ENCODE assay signal across 12 cellular contexts in the genomic region with DNA sequence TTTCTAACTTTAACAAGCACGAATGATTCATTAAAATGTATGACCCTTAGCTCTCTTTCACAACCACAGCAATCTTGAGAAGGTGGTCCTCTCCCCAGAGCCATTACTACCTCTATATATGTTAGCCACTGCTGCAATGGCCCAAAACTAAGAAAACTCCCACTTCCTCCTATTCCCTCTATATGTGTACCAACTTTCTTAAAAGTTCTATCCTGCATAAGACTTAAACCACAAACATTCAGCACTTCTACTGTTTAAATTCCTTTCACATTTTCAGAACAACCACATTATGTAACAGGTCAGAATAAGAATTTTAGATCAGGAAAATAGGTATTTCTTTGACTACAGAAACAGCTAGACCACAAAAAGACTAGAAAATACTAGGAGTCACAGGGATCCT. TPM values are rescaled to one million over a fixed set of nuclear protein-coding genes. Genes with fewer than 3 reads are reported as not detected.
DNase-seq lines count a peak whose midpoint lies in the region; ATAC-seq and TF ChIP-seq lines count a peak whose summit lies in the region.
"Had no signal": no experiment of that assay in that cellular context is flagged by ENCODE, and none has a peak within 500 bp of the region (broad histone marks: within the 10 kb centered on the region; RNA-seq: fewer than 3 reads in every experiment).

No MANE protein-coding gene starts in this region.

- H3F3A ChIP-seq in MM.1S (ENCODE audit: insufficient read depth, low read length), result no peaks in the 10 kb centered on the region

- peaks cover 16% of the 10 kb centered on the region for H3K36me3 Mint-ChIP-seq in activated CD4-positive, alpha-beta T cell treated with anti-CD3 and anti-CD28 coated beads, Interleukin-2, amount 10 ng/mL, durations not matched to agents 24 days and 14 days (ENCODE audit: low read depth)
- peaks cover 26% of the 10 kb centered on the region for H3K36me3 Mint-ChIP-seq in activated naive CD8-positive, alpha-beta T cell treated with anti-CD3 and anti-CD28 coated beads, Interleukin-2, amount 10 ng/mL, durations not matched to agents 7 days and 5 days

- no peaks in the 10 kb centered on the region for H3K27me3 Mint-ChIP-seq in activated CD4-positive, alpha-beta T cell treated with anti-CD3 and anti-CD28 coated beads, Interleukin-2, amount 10 ng/mL, durations not matched to agents 24 days and 14 days
- H3K27me3 Mint-ChIP-seq in activated naive CD8-positive, alpha-beta T cell treated with anti-CD3 and anti-CD28 coated beads, Interleukin-2, amount 10 ng/mL, durations not matched to agents 7 days and 5 days, result no peaks in the 10 kb centered on the region

- no peaks in the 10 kb centered on the region for H3K9me2 ChIP-seq in MM.1S (replicated peaks; ENCODE audit: insufficient read depth, low read length)

- peak overlapping the region; percentile 16 for H3K4me3 Mint-ChIP-seq in activated CD4-positive, alpha-beta T cell treated with anti-CD3 and anti-CD28 coated beads, Interleukin-2, amount 10 ng/mL, durations not matched to agents 24 days and 14 days
- H3K4me3 Mint-ChIP-seq in activated naive CD8-positive, alpha-beta T cell treated with anti-CD3 and anti-CD28 coated beads, Interleukin-2, amount 10 ng/mL, durations not matched to agents 7 days and 5 days, result peak overlapping the region; percentile 63

- H3K27ac ChIP-seq in MM.1S (ENCODE audit: low read length) (no peak overlapping the region), psoas muscle (no peak overlapping the region)
- H3K27ac ChIP-seq in effector memory CD4-positive, alpha-beta T cell (ENCODE audit: insufficient read depth, low read length, poor library complexity, severe bottlenecking), result no peak overlapping the region
- H3K27ac ChIP-seq: gastrocnemius medialis had no signal

- H2AFZ ChIP-seq in MM.1S (ENCODE audit: low read length), result no peak overlapping the region

- H3K36me3 ChIP-seq in MM.1S (replicated peaks; ENCODE audit: insufficient read depth, low read length), result peaks cover 3% of the 10 kb centered on the region; the same call in 1 of the 2 replicates
- peaks cover 0 to 14% of the 10 kb centered on the region in 2 donors for H3K36me3 ChIP-seq in psoas muscle (ENCODE audit: insufficient read depth in 1 of 2, low read depth in 1 of 2)
- peaks cover 2% of the 10 kb centered on the region for H3K36me3 ChIP-seq in effector memory CD4-positive, alpha-beta T cell (ENCODE audit: control insufficient read depth, insufficient read depth, low read length)

- no peak overlapping the region for H3K9ac ChIP-seq in MM.1S (ENCODE audit: low read length)

- no peaks in the 10 kb centered on the region for H3K9me3 Mint-ChIP-seq in activated CD4-positive, alpha-beta T cell treated with anti-CD3 and anti-CD28 coated beads, Interleukin-2, amount 10 ng/mL, durations not matched to agents 24 days and 14 days
- no peaks in the 10 kb centered on the region for H3K9me3 Mint-ChIP-seq in activated naive CD8-positive, alpha-beta T cell treated with anti-CD3 and anti-CD28 coated beads, Interleukin-2, amount 10 ng/mL, durations not matched to agents 7 days and 5 days

- DNase-seq in activated CD4-positive, alpha-beta T cell treated with anti-CD3 and anti-CD28 coated beads, Interleukin-2, amount 10 ng/mL, durations not matched to agents 24 days and 14 days, result no peak
- DNase-seq in activated CD4-positive, alpha-beta T cell treated with anti-CD3 and anti-CD28 coated beads, Interleukin-2, amount 50 U/mL, for 48 hours, result no peak
- DNase-seq in HS-5 (ENCODE audit: low read depth) (peak; percentile 47), renal cortical epithelial cell (ENCODE audit: low read depth) (peak; percentile 85), MM.1S (no peak), psoas muscle (no peak)
- DNase-seq in activated naive CD8-positive, alpha-beta T cell treated with anti-CD3 and anti-CD28 coated beads, Interleukin-2, amount 10 ng/mL, durations not matched to agents 7 days and 5 days, result no peak
- DNase-seq in effector memory CD4-positive, alpha-beta T cell, result no peak
- DNase-seq: gastrocnemius medialis, mesendoderm, NCI-H1092 treated with DMSO at 0.1 percent for 48 hours had no signal

- intact Hi-C loops in activated CD4-positive, alpha-beta T cell treated with anti-CD3 and anti-CD28 coated beads, Interleukin-2, amount 10 ng/mL, durations not matched to agents 24 days and 14 days (cut with micrococcal nuclease), result loop anchor here (1.0 to 5.0 kb wide), 3 partner anchors 35 to 155 kb away; a partner anchor contains a TSS
- intact Hi-C loops in psoas muscle (cut with DNase I), result loop anchor here in 1 of 2 donors (5.0 kb wide), 1 partner anchor 35 kb away; a partner anchor contains a TSS

- H3K4me3 ChIP-seq in MM.1S (ENCODE audit: low read length), result no peak overlapping the region
- no peak overlapping the region for H3K4me3 ChIP-seq in psoas muscle
- no peak overlapping the region for H3K4me3 ChIP-seq in effector memory CD4-positive, alpha-beta T cell (ENCODE audit: insufficient read depth, low read depth, low read length, poor library complexity, severe bottlenecking)
- H3K4me3 ChIP-seq: gastrocnemius medialis had no signal

- TF ChIP-seq CTCF in MM.1S (IDR thresholded peaks at IDR 0.05; ENCODE audit: low read length) (no peak), psoas muscle (IDR thresholded peaks at IDR 0.05) (no peak)

- H3K4me1 ChIP-seq in MM.1S (ENCODE audit: low read length) (no peaks in the 10 kb centered on the region), psoas muscle (peaks cover 50% of the 10 kb centered on the region)
- H3K4me1 ChIP-seq in effector memory CD4-positive, alpha-beta T cell (ENCODE audit: control insufficient read depth, insufficient read depth, low read length, poor library complexity, severe bottlenecking), result peaks cover 8% of the 10 kb centered on the region

- H3K4me2 ChIP-seq in MM.1S (ENCODE audit: low read depth, low read length), result no peak overlapping the region

- peaks cover 64% of the 10 kb centered on the region for H3K79me2 ChIP-seq in MM.1S (ENCODE audit: low read length)

- peaks cover 6% of the 10 kb centered on the region; the same call in 1 of the 2 replicates for H4K20me1 ChIP-seq in MM.1S (ENCODE audit: insufficient read depth, low read length)

- no peak for ATAC-seq in activated naive CD8-positive, alpha-beta T cell treated with anti-CD3 and anti-CD28 coated beads, Interleukin-2, amount 10 ng/mL, durations not matched to agents 7 days and 5 days (ENCODE audit: low read depth)
- ATAC-seq in psoas muscle, result no peak
- ATAC-seq: gastrocnemius medialis had no signal

- WGBS in psoas muscle, 3 donors, result 33 to 56% (median 39%) methylated on average over 1 of the region's 1 CpG

- peak overlapping the region; percentile 3 for H3K27ac Mint-ChIP-seq in activated CD4-positive, alpha-beta T cell treated with anti-CD3 and anti-CD28 coated beads, Interleukin-2, amount 10 ng/mL, durations not matched to agents 24 days and 14 days
- H3K27ac Mint-ChIP-seq in activated naive CD8-positive, alpha-beta T cell treated with anti-CD3 and anti-CD28 coated beads, Interleukin-2, amount 10 ng/mL, durations not matched to agents 7 days and 5 days, result peak overlapping the region; percentile 37

- POLR2A ChIA-PET in activated naive CD8-positive, alpha-beta T cell treated with anti-CD3 and anti-CD28 coated beads, Interleukin-2, amount 10 ng/mL, durations not matched to agents 7 days and 5 days (lab: Charles Lee), result interaction anchor here (0.9 kb wide), 1 partner anchor 35 kb away, joined by 3 read pairs; no protein-coding TSS in a partner anchor

- H3K27me3 ChIP-seq in MM.1S (replicated peaks; ENCODE audit: insufficient read depth, low read length) (no peaks in the 10 kb centered on the region), psoas muscle (ENCODE audit: insufficient read depth in 3 of 3, low read length in 2 of 3) (no peaks in the 10 kb centered on the region)
- H3K27me3 ChIP-seq in effector memory CD4-positive, alpha-beta T cell (replicated peaks; ENCODE audit: control insufficient read depth, insufficient read depth, low read length, poor library complexity, severe bottlenecking), result no peaks in the 10 kb centered on the region
- H3K27me3 ChIP-seq: gastrocnemius medialis had no signal

- H3K9me3 ChIP-seq in MM.1S (replicated peaks; ENCODE audit: insufficient read depth, low read length) (no peaks in the 10 kb centered on the region), psoas muscle (no peaks in the 10 kb centered on the region)
- H3K9me3 ChIP-seq in effector memory CD4-positive, alpha-beta T cell (ENCODE audit: control insufficient read depth, low read length), result no peaks in the 10 kb centered on the region
- H3K9me3 ChIP-seq: gastrocnemius medialis had no signal

- peaks cover 45% of the 10 kb centered on the region for H3K4me1 Mint-ChIP-seq in activated CD4-positive, alpha-beta T cell treated with anti-CD3 and anti-CD28 coated beads, Interleukin-2, amount 10 ng/mL, durations not matched to agents 24 days and 14 days
- H3K4me1 Mint-ChIP-seq in activated naive CD8-positive, alpha-beta T cell treated with anti-CD3 and anti-CD28 coated beads, Interleukin-2, amount 10 ng/mL, durations not matched to agents 7 days and 5 days, result peaks cover 57% of the 10 kb centered on the region

RNA-seq across cellular contexts. Expression of a gene that starts 36.2 kb away (rescaled TPM):
- 6.4 and 6.7 TPM in 2 replicates for total RNA-seq in activated CD4-positive, alpha-beta T cell treated with anti-CD3 and anti-CD28 coated beads, Interleukin-2, amount 10 ng/mL, durations not matched to agents 24 days and 14 days
- 10 to 100 TPM; 11.8 to 12.0 TPM for total RNA-seq in activated naive CD8-positive, alpha-beta T cell treated with anti-CD3 and anti-CD28 coated beads, Interleukin-2, amount 10 ng/mL, durations not matched to agents 7 days and 5 days
- total RNA-seq in renal cortical epithelial cell (14.9 and 32.5 TPM in 2 replicates), psoas muscle (10 to 100 TPM; 28.9 to 37.8 (median 33.8) TPM)
- 10 to 100 TPM; 17.6 to 33.9 (median 18.4) TPM for polyA plus RNA-seq in psoas muscle

RNA-seq across cellular contexts. Expression of a gene that starts 57.0 kb away (rescaled TPM):
- total RNA-seq in activated CD4-positive, alpha-beta T cell treated with anti-CD3 and anti-CD28 coated beads, Interleukin-2, amount 10 ng/mL, durations not matched to agents 24 days and 14 days, result not detected in 2 replicates
- not detected for total RNA-seq in activated naive CD8-positive, alpha-beta T cell treated with anti-CD3 and anti-CD28 coated beads, Interleukin-2, amount 10 ng/mL, durations not matched to agents 7 days and 5 days
- not detected in 2 replicates for total RNA-seq in renal cortical epithelial cell
- 1,000 to 10,000 TPM in 1 of 4 donors, 100 to 1,000 TPM in 3; 383 to 1,114 (median 640) TPM for total RNA-seq in psoas muscle
- polyA plus RNA-seq in psoas muscle, result 100 to 1,000 TPM in 2 of 3 donors, 1 to 10 TPM in 1; 6.9 to 341 (median 259) TPM
- total RNA-seq: bronchial epithelial cell had no signal

Comparison
In these comparisons a context has a peak if more than half of its experiments do, and no peak if none do; other contexts are left out.
1. DNase-seq: peak in HS-5 (single experiment) and renal cortical epithelial cell (single experiment); none in activated CD4-positive, alpha-beta T cell treated with anti-CD3 and anti-CD28 coated beads, Interleukin-2, amount 10 ng/mL, durations not matched to agents 24 days and 14 days (single experiment), activated CD4-positive, alpha-beta T cell treated with anti-CD3 and anti-CD28 coated beads, Interleukin-2, amount 50 U/mL, for 48 hours (0 of 2), activated naive CD8-positive, alpha-beta T cell treated with anti-CD3 and anti-CD28 coated beads, Interleukin-2, amount 10 ng/mL, durations not matched to agents 7 days and 5 days (single experiment), MM.1S (single experiment), psoas muscle (0 of 2) and effector memory CD4-positive, alpha-beta T cell (0 of 3).
2. RNA of a gene that starts 57.0 kb away (total RNA-seq): 383 to 1,114 TPM in psoas muscle; not detected in activated CD4-positive, alpha-beta T cell treated with anti-CD3 and anti-CD28 coated beads, Interleukin-2, amount 10 ng/mL, durations not matched to agents 24 days and 14 days, not detected in activated naive CD8-positive, alpha-beta T cell treated with anti-CD3 and anti-CD28 coated beads, Interleukin-2, amount 10 ng/mL, durations not matched to agents 7 days and 5 days and not detected in renal cortical epithelial cell; every median in the first group is over 100 times any median in the second.